8 cellular contexts compared by ENCODE assay signal in genomic region chr2:233867993-233868532, GRCh38.
DNase-seq lines count a peak whose midpoint lies in the region; ATAC-seq and TF ChIP-seq lines count a peak whose summit lies in the region.

TSS of gene MSL3B (minus strand) at chr2:233868386.

- H3K4me3 Mint-ChIP-seq in GM23338, result peak within 1 kb of the TSS; percentile 84
- peak within 1 kb of the TSS; percentile 89 for H3K4me3 Mint-ChIP-seq in neural crest cell

- TF ChIP-seq CTCF in GM23338 (conservative IDR thresholded peaks at IDR 0.05; ENCODE audit: low read depth in 2 of 2) (no peak), neural crest cell (conservative IDR thresholded peaks at IDR 0.05) (no peak), tibial artery (IDR thresholded peaks at IDR 0.05) (no peak)

- intact Hi-C loops in tibial artery (cut with DNase I; ENCODE audit: low total_unique reads), result no loop called here

- peak within 1 kb of the TSS; percentile 78; the same call in 1 of the 2 replicates for H3K27ac Mint-ChIP-seq in GM23338
- no peak within 1 kb of the TSS for H3K27ac Mint-ChIP-seq in neural crest cell (ENCODE audit: unreplicated experiment)

- H3K4me2 ChIP-seq in GM23338, result peak within 1 kb of the TSS; percentile 78

- peak within 1 kb of the TSS; percentile 60; the same call in 1 of the 2 replicates for H2AFZ ChIP-seq in GM23338

- H3K36me3 Mint-ChIP-seq in GM23338 (ENCODE audit: low read depth), result peaks cover 30% of the 10 kb centered on the region
- peaks cover 44% of the 10 kb centered on the region for H3K36me3 Mint-ChIP-seq in neural crest cell (ENCODE audit: low read depth)

- H3K36me3 ChIP-seq in GM23338 (ENCODE audit: insufficient read depth) (no peaks in the 10 kb centered on the region), tibial artery (no peaks in the 10 kb centered on the region)

- H3K4me3 ChIP-seq in GM23338 (peak within 1 kb of the TSS; percentile 65), tibial artery (peak within 1 kb of the TSS; percentile 41 to 54)

- H3F3A ChIP-seq in GM23338 (replicated peaks; ENCODE audit: low read depth), result no peaks in the 10 kb centered on the region

- H3K27me3 ChIP-seq in GM23338 (ENCODE audit: insufficient read depth) (peaks cover 4% of the 10 kb centered on the region; the same call in 1 of the 2 replicates), tibial artery (peaks cover 0 to 1% of the 10 kb centered on the region in 2 donors)

- H3K9me3 ChIP-seq in tibial artery, result no peaks in the 10 kb centered on the region

- no peaks in the 10 kb centered on the region for H4K20me1 ChIP-seq in GM23338 (replicated peaks; ENCODE audit: insufficient read depth)

- ATAC-seq in GM23338 (peak; percentile 77), esophagus mucosa (peak; percentile 35)

- no peaks in the 10 kb centered on the region for H3K4me1 ChIP-seq in GM23338 (ENCODE audit: insufficient read depth)
- no peaks in the 10 kb centered on the region for H3K4me1 ChIP-seq in tibial artery

- H3K79me2 ChIP-seq in GM23338 (replicated peaks; ENCODE audit: insufficient read depth), result peaks cover 17% of the 10 kb centered on the region

- H3K27ac ChIP-seq in GM23338 (ENCODE audit: low read depth) (peak within 1 kb of the TSS; percentile 73), tibial artery (no peak within 1 kb of the TSS)

- peak; percentile 80 for DNase-seq in D341Med (ENCODE audit: low spot score)
- peak; percentile 74 for DNase-seq in GM23338 (ENCODE audit: low spot score)
- DNase-seq in NCI-H2196 (lab: John Stamatoyannopoulos, UW; ENCODE audit: unreplicated experiment), result peak; percentile 64
- peak; percentile 78 for DNase-seq in activated CD8-positive, alpha-beta memory T cell treated with anti-CD3 and anti-CD28 coated beads, Interleukin-2, amount 50 U/mL, for 48 hours
- DNase-seq in neural crest cell (ENCODE audit: low read depth, low spot score), result peak; percentile 28
- no peak for DNase-seq in tibial artery
- DNase-seq in A172 (ENCODE audit: low spot score), result no peak

- H3K4me1 Mint-ChIP-seq in GM23338, result peaks cover 5% of the 10 kb centered on the region; the same call in 1 of the 3 replicates
- peaks cover 8% of the 10 kb centered on the region for H3K4me1 Mint-ChIP-seq in neural crest cell

- H3K9me3 Mint-ChIP-seq in GM23338 (peaks cover 17% of the 10 kb centered on the region; the same call in 2 of the 3 replicates), neural crest cell (peaks cover 21% of the 10 kb centered on the region)

- peaks cover 6% of the 10 kb centered on the region for H3K27me3 Mint-ChIP-seq in GM23338 (ENCODE audit: insufficient read depth, low read depth, poor library complexity)
- peaks cover 31% of the 10 kb centered on the region for H3K27me3 Mint-ChIP-seq in neural crest cell (ENCODE audit: low read depth)

- H3K9me2 ChIP-seq in GM23338 (ENCODE audit: insufficient read depth), result 0 out of 2 replicates have a peak, but pooled peaks cover under 1% of the 10 kb centered on the region

TF ChIP-seq in GM23338, 12 proteins besides CTCF, POLR2A, EP300 and RAD21:
- no peak for TF ChIP-seq ETS1 (IDR thresholded peaks at IDR 0.05)
- TF ChIP-seq CREB1 (CRISPR knock-in tag; IDR thresholded peaks at IDR 0.05; ENCODE audit: low read depth), result peak; percentile 79
- peak; percentile 61 for TF ChIP-seq POLR2AphosphoS5 (IDR thresholded peaks at IDR 0.05; ENCODE audit: low read depth)

Comparison
In these comparisons a context has a peak if more than half of its experiments do, and no peak if none do; other contexts are left out.
1. DNase-seq: peak in D341Med (single experiment), GM23338 (single experiment), NCI-H2196 (single experiment), activated CD8-positive, alpha-beta memory T cell treated with anti-CD3 and anti-CD28 coated beads, Interleukin-2, amount 50 U/mL, for 48 hours (single experiment) and neural crest cell (single experiment); none in tibial artery (0 of 2) and A172 (single experiment).